ENCODE assay signal across 8 cellular contexts in genomic region chr11:62545437-62546243, GRCh38. TPM values are rescaled to one million over a fixed set of nuclear protein-coding genes. Genes with fewer than 3 reads are reported as not detected.
A peak's percentile ranks its signal among the peaks of the same experiment; 100 is the strongest.
DNase-seq lines count a peak whose midpoint lies in the region; ATAC-seq and TF ChIP-seq lines count a peak whose summit lies in the region.

No MANE protein-coding gene starts in this region.

- intact Hi-C loops in activated CD8-positive, alpha-beta T cell treated with anti-CD3 and anti-CD28 coated beads for 36 hours (cut with micrococcal nuclease), result no loop called here
- intact Hi-C loops in stomach (cut with DNase I; ENCODE audit: low total_unique reads) (no loop called here), OCI-LY7 (cut with micrococcal nuclease; ENCODE audit: unreplicated experiment) (no loop called here)

- H3K4me1 Mint-ChIP-seq in activated CD8-positive, alpha-beta T cell treated with anti-CD3 and anti-CD28 coated beads for 36 hours (ENCODE audit: low read depth), result peaks cover 70% of the 10 kb centered on the region
- peaks cover 58% of the 10 kb centered on the region for H3K4me1 Mint-ChIP-seq in memory B cell

- H3K27me3 ChIP-seq in endocrine pancreas (ENCODE audit: control insufficient read depth, insufficient read depth, low read length) (no peaks in the 10 kb centered on the region), stomach (no peaks in the 10 kb centered on the region)

- in situ Hi-C loops in G401 (cut with HindIII; ENCODE audit: low sequenced_read_pairs), result no loop called here

- H3K4me3 ChIP-seq in endocrine pancreas (ENCODE audit: control insufficient read depth, insufficient read depth, low read length) (no peak overlapping the region), stomach (peak overlapping the region; percentile 83 to 95 (median 88)), OCI-LY7 (ENCODE audit: low read depth, low read length, poor library complexity, severe bottlenecking) (no peak overlapping the region)

- no peaks in the 10 kb centered on the region for H4K20me1 ChIP-seq in OCI-LY7 (ENCODE audit: insufficient read depth, low read length)

- H3K9me3 ChIP-seq in endocrine pancreas (ENCODE audit: control insufficient read depth, low read length), result no peaks in the 10 kb centered on the region
- H3K9me3 ChIP-seq in stomach, result no peaks in the 10 kb centered on the region
- H3K9me3 ChIP-seq in OCI-LY7 (ENCODE audit: low read length), result no peaks in the 10 kb centered on the region

- CTCF ChIA-PET in activated CD8-positive, alpha-beta T cell treated with anti-CD3 and anti-CD28 coated beads for 36 hours (lab: Charles Lee), result interaction anchor here (1.2 to 10.6 kb wide), 5 partner anchors 8 to 152 kb away, joined by 3 to 186 read pairs (median 80); partner anchors contain the start of genes EEF1G and SCGB1A1
- CTCF ChIA-PET in OCI-LY7 (lab: Charles Lee; ENCODE audit: unreplicated experiment), result no interaction called here

- H3K36me3 Mint-ChIP-seq in activated CD8-positive, alpha-beta T cell treated with anti-CD3 and anti-CD28 coated beads for 36 hours (ENCODE audit: low read depth), result no peaks in the 10 kb centered on the region
- H3K36me3 Mint-ChIP-seq in memory B cell, result peaks cover 5% of the 10 kb centered on the region

- no peaks in the 10 kb centered on the region for H3K9me3 Mint-ChIP-seq in activated CD8-positive, alpha-beta T cell treated with anti-CD3 and anti-CD28 coated beads for 36 hours
- H3K9me3 Mint-ChIP-seq in memory B cell, result no peaks in the 10 kb centered on the region

- BruUV-seq in OCI-LY7 (replicated peaks; lab: Mats Ljungman, UMichigan), result no TSS peak

- no peaks in the 10 kb centered on the region for H3K9me2 ChIP-seq in OCI-LY7 (ENCODE audit: insufficient read depth, low read length)

- peak overlapping the region; percentile 79 for H3K4me3 Mint-ChIP-seq in activated CD8-positive, alpha-beta T cell treated with anti-CD3 and anti-CD28 coated beads for 36 hours
- H3K4me3 Mint-ChIP-seq in memory B cell, result peak overlapping the region; percentile 98

- 0 to 1% (median 0%) methylated on average over 53 to 59 of the region's 59 CpGs for WGBS in stomach, 5 donors

- H3K36me3 ChIP-seq in endocrine pancreas (ENCODE audit: control insufficient read depth, insufficient read depth, low read length) (no peaks in the 10 kb centered on the region), stomach (no peaks in the 10 kb centered on the region), OCI-LY7 (ENCODE audit: insufficient read depth, low read length) (no peaks in the 10 kb centered on the region)

- TF ChIP-seq EP300 in stomach (IDR thresholded peaks at IDR 0.05), result no peak

- no peak overlapping the region for H3K4me2 ChIP-seq in OCI-LY7 (ENCODE audit: low read length)

- H3K27ac ChIP-seq in stomach (peak overlapping the region; percentile 93 to 99 (median 96)), OCI-LY7 (ENCODE audit: low read depth, low read length, poor library complexity, severe bottlenecking) (no peak overlapping the region)

- DNase-seq in G401 (ENCODE audit: low spot score) (peak; percentile 58), NCI-H146 treated with DMSO at 0.1 percent for 48 hours (lab: John Stamatoyannopoulos, UW; ENCODE audit: unreplicated experiment) (peak; percentile 14), memory B cell (ENCODE audit: low spot score in 2 of 2) (peak in 1 of 2 donors; percentile 50), stomach (peak; percentile 89), OCI-LY7 (ENCODE audit: low spot score) (no peak)
- DNase-seq in activated CD8-positive, alpha-beta T cell treated with anti-CD3 and anti-CD28 coated beads for 36 hours, result peak; percentile 60

- no peaks in the 10 kb centered on the region for H3K4me1 ChIP-seq in endocrine pancreas (ENCODE audit: control insufficient read depth, insufficient read depth, low read length)
- H3K4me1 ChIP-seq in stomach, result peaks cover 65 to 81% (median 78%) of the 10 kb centered on the region in 4 donors
- peaks cover 24% of the 10 kb centered on the region for H3K4me1 ChIP-seq in OCI-LY7 (ENCODE audit: insufficient read depth, low read length, poor library complexity, severe bottlenecking)

- peak overlapping the region; percentile 53 for H3K27ac Mint-ChIP-seq in activated CD8-positive, alpha-beta T cell treated with anti-CD3 and anti-CD28 coated beads for 36 hours
- peak overlapping the region; percentile 99 for H3K27ac Mint-ChIP-seq in memory B cell

- peak; percentile 20 for ATAC-seq in activated CD8-positive, alpha-beta T cell treated with anti-CD3 and anti-CD28 coated beads for 36 hours
- ATAC-seq in memory B cell (ENCODE audit: low read depth), result peak; percentile 10
- ATAC-seq in HG03039 (IDR thresholded peaks at IDR 0.05; ENCODE audit: unreplicated experiment), result no peak

- H3K27me3 Mint-ChIP-seq in activated CD8-positive, alpha-beta T cell treated with anti-CD3 and anti-CD28 coated beads for 36 hours, result peaks cover 3% of the 10 kb centered on the region
- no peaks in the 10 kb centered on the region for H3K27me3 Mint-ChIP-seq in memory B cell

- no peaks in the 10 kb centered on the region for H3K79me2 ChIP-seq in OCI-LY7 (ENCODE audit: insufficient read depth, low read depth, low read length)

- POLR2A ChIA-PET in activated CD8-positive, alpha-beta T cell treated with anti-CD3 and anti-CD28 coated beads for 36 hours (lab: Charles Lee), result interaction anchor here (0.7 to 3.9 kb wide), 4 partner anchors 8 to 46 kb away, joined by 3 to 38 read pairs (median 4); partner anchors contain the start of gene TUT1
- POLR2A ChIA-PET in OCI-LY7 (lab: Charles Lee), result interaction anchor here (0.5 kb wide), 1 partner anchor 326 kb away, joined by 3 read pairs; no protein-coding TSS in a partner anchor

- no peak for TF ChIP-seq CTCF in activated CD8-positive, alpha-beta T cell treated with anti-CD3 and anti-CD28 coated beads for 36 hours (IDR thresholded peaks at IDR 0.05)
- TF ChIP-seq CTCF in stomach (IDR thresholded peaks at IDR 0.05), result no peak
- TF ChIP-seq CTCF in OCI-LY7 (conservative IDR thresholded peaks at IDR 0.05; ENCODE audit: low read length), result no peak

- TF ChIP-seq POLR2A in stomach (IDR thresholded peaks at IDR 0.05), result peak in 1 of 4 donors; percentile 42

- H2AFZ ChIP-seq in OCI-LY7 (ENCODE audit: low read length), result no peak overlapping the region

- peak overlapping the region; percentile 38 for H3K9ac ChIP-seq in endocrine pancreas (ENCODE audit: control insufficient read depth, insufficient read depth, low read length)

RNA-seq across cellular contexts. Expression of gene AHNAK, which starts 1.0 kb away (rescaled TPM):
- 161 and 197 TPM in 2 replicates for total RNA-seq in G401 (2014; rRNA removed; shearing (Covaris generic))
- 10 to 100 TPM; 41.1 to 43.0 TPM for total RNA-seq in activated CD8-positive, alpha-beta T cell treated with anti-CD3 and anti-CD28 coated beads for 36 hours
- 100 to 1,000 TPM; 550 to 693 (median 622) TPM for total RNA-seq in stomach
- 10 to 100 TPM; 37.4 to 76.8 (median 60.3) TPM for polyA plus RNA-seq in stomach
- 0.08 and 0.28 TPM in 2 replicates for total RNA-seq in OCI-LY7 (2014; rRNA removed; shearing (Covaris generic))
- total RNA-seq in OCI-LY7 (2022), result 0.21 and 0.30 TPM in 2 replicates

RNA-seq across cellular contexts. Expression of gene EEF1G, which starts 28.1 kb away (rescaled TPM):
- 3,525 and 3,828 TPM in 2 replicates for total RNA-seq in G401 (2014; rRNA removed; shearing (Covaris generic))
- total RNA-seq in activated CD8-positive, alpha-beta T cell treated with anti-CD3 and anti-CD28 coated beads for 36 hours, result 1,000 to 10,000 TPM; 1,925 to 1,979 TPM
- 1,000 to 10,000 TPM in 1 of 5 donors, 100 to 1,000 TPM in 4; 671 to 1,412 (median 779) TPM for total RNA-seq in stomach
- polyA plus RNA-seq in stomach, result 1,000 to 10,000 TPM; 1,415 to 1,760 (median 1,525) TPM
- 2,328 and 2,651 TPM in 2 replicates for total RNA-seq in OCI-LY7 (2014; rRNA removed; shearing (Covaris generic))
- total RNA-seq in OCI-LY7 (2022), result 1,778 and 1,903 TPM in 2 replicates

RNA-seq across cellular contexts. Expression of gene TUT1, which starts 45.7 kb away (rescaled TPM):
- 16.5 and 17.6 TPM in 2 replicates for total RNA-seq in G401 (2014; rRNA removed; shearing (Covaris generic))
- 10 to 100 TPM; 34.4 to 38.0 TPM for total RNA-seq in activated CD8-positive, alpha-beta T cell treated with anti-CD3 and anti-CD28 coated beads for 36 hours
- 10 to 100 TPM in 3 of 5 donors, 1 to 10 TPM in 2; 6.1 to 36.2 (median 12.3) TPM for total RNA-seq in stomach
- 10 to 100 TPM; 13.3 to 18.9 (median 16.3) TPM for polyA plus RNA-seq in stomach
- total RNA-seq in OCI-LY7 (2014; rRNA removed; shearing (Covaris generic)), result 15.6 and 22.5 TPM in 2 replicates
- total RNA-seq in OCI-LY7 (2022), result 38.2 and 40.4 TPM in 2 replicates

RNA-seq across cellular contexts. Expression of gene MTA2, which starts 56.0 kb away (rescaled TPM):
- 190 and 224 TPM in 2 replicates for total RNA-seq in G401 (2014; rRNA removed; shearing (Covaris generic))
- 100 to 1,000 TPM; 159 to 164 TPM for total RNA-seq in activated CD8-positive, alpha-beta T cell treated with anti-CD3 and anti-CD28 coated beads for 36 hours
- total RNA-seq in stomach (100 to 1,000 TPM in 1 of 5 donors, 10 to 100 TPM in 4; 53.9 to 110 (median 85.3) TPM), OCI-LY7 (2022) (162 and 174 TPM in 2 replicates)
- 10 to 100 TPM; 32.8 to 44.6 (median 34.7) TPM for polyA plus RNA-seq in stomach
- 130 and 133 TPM in 2 replicates for total RNA-seq in OCI-LY7 (2014; rRNA removed; shearing (Covaris generic))

Comparison
In these comparisons a context has a peak if more than half of its experiments do, and no peak if none do; other contexts are left out.
1. H3K4me3 ChIP-seq: peak in stomach (4 of 4); none in endocrine pancreas (single experiment) and OCI-LY7 (single experiment).
2. RNA of gene AHNAK, which starts 1.0 kb away (total RNA-seq): 550 to 693 TPM in stomach, 161 to 197 TPM in G401 and 41.1 to 43.0 TPM in activated CD8-positive, alpha-beta T cell treated with anti-CD3 and anti-CD28 coated beads for 36 hours; 0.08 to 0.30 TPM in OCI-LY7; every median in the first group is over 10 times any median in the second.